ENCODE assay signal across 8 cellular contexts in the genomic region with DNA sequence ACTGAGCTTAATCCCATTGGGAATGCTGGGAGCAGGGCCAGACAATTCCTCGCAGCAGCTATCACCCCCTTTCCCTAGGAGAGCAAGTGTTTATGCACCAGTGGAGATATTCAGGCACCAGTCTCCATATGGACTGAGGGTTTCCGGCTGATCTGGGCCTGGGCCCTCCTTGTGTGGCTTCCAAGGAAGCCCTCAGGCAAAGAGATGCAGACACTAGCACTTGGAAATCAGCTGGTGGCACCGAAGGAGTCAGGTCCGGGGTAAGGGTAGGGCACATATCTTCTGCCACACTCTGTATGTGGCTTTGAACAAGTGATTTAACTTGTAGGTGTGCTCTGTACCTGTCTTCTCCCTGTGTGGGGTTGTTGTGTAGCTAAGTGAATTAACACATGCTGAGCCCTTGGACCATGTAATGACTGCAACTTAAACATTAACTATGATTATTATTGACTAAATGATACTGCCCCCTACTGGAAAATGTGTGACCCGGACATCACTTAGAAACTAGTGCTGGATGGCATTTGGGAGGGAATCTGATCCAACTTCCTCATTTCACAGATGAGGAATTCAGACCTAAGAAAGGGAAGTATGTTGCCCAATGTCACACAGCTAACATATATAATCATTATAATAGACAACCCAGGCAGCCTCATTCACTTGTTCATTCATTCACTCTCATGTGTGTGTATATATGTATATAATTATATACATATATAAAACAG. TPM values are rescaled to one million over a fixed set of nuclear protein-coding genes. Genes with fewer than 3 reads are reported as not detected.
DNase-seq lines count a peak whose midpoint lies in the region; ATAC-seq and TF ChIP-seq lines count a peak whose summit lies in the region.

No MANE protein-coding gene starts in this region.

- TF ChIP-seq CTCF in IMR-90 (conservative IDR thresholded peaks at IDR 0.05; ENCODE audit: low read depth, low read length), result peak; percentile 59
- peak; percentile 81 for TF ChIP-seq CTCF in RWPE2 (IDR thresholded peaks at IDR 0.05; ENCODE audit: poor library complexity, severe bottlenecking)
- TF ChIP-seq CTCF in esophagus muscularis mucosa (IDR thresholded peaks at IDR 0.05), result peak; percentile 33 to 61 (median 42)
- TF ChIP-seq CTCF in nephron progenitor cell (IDR thresholded peaks at IDR 0.05), result peak; percentile 44

- H3K56ac ChIP-seq in IMR-90 (ENCODE audit: extremely low read depth, insufficient read depth, low read length), result no peak overlapping the region

- WGBS in IMR-90 (ENCODE audit: extremely low coverage in 2 of 2, insufficient read length in 1 of 2), 2 experiments, result 50% methylated on average over 1 of the region's 5 CpGs; no CpG with 5 or more reads in 1 of the 2 experiments
- WGBS in esophagus muscularis mucosa, result 71% methylated on average over 5 of the region's 5 CpGs

- no peak overlapping the region for H2AK5ac ChIP-seq in IMR-90 (ENCODE audit: low read depth, low read length)

- H3K9me1 ChIP-seq in IMR-90 (ENCODE audit: insufficient read depth, low read length), result no peaks in the 10 kb centered on the region

- H4K5ac ChIP-seq in IMR-90 (ENCODE audit: low read depth, low read length), result no peak overlapping the region

- POLR2A ChIA-PET in IMR-90 (lab: Charles Lee; ENCODE audit: unreplicated experiment), result no interaction called here

- H3K4me2 ChIP-seq in IMR-90 (ENCODE audit: low read depth, low read length), result no peak overlapping the region

- in situ Hi-C loops in IMR-90 (cut with MboI; ENCODE audit: low sequenced_read_pairs), result no loop called here

- H3K36me3 ChIP-seq in IMR-90 (ENCODE audit: control insufficient read depth, insufficient read depth, low read length) (no peaks in the 10 kb centered on the region), RWPE2 (ENCODE audit: low read depth) (no peaks in the 10 kb centered on the region), esophagus muscularis mucosa (no peaks in the 10 kb centered on the region)

- H3K27ac ChIP-seq in IMR-90 (ENCODE audit: insufficient read depth, low read length) (no peak overlapping the region), RWPE2 (ENCODE audit: poor library complexity, severe bottlenecking) (no peak overlapping the region), esophagus muscularis mucosa (replicated peaks in 1 of 4) (peak overlapping the region in 3 of 4 donors; percentile 12 to 55 (median 41))

- no peak for TF ChIP-seq POLR2A in IMR-90 (IDR thresholded peaks at IDR 0.05; ENCODE audit: low read depth, low read length)
- no peak for TF ChIP-seq POLR2A in esophagus muscularis mucosa (IDR thresholded peaks at IDR 0.05; ENCODE audit: low read depth)

- peak; percentile 49 for DNase-seq in EL
- peak; percentile 51 for DNase-seq in IMR-90
- DNase-seq in RWPE2 (ENCODE audit: low spot score), result no peak
- no peak for DNase-seq in esophagus muscularis mucosa (ENCODE audit: extremely low spot score)
- no peak for DNase-seq in nephron progenitor cell
- no peak for DNase-seq in activated effector memory CD4-positive, alpha-beta T cell treated with Interleukin-2 at 50 U/mL for 16 hours

- no peak overlapping the region for H4K91ac ChIP-seq in IMR-90 (ENCODE audit: insufficient read depth, low read depth, low read length)

- H3K14ac ChIP-seq in IMR-90 (replicated peaks; ENCODE audit: low read depth, low read length), result no peak overlapping the region

- TF ChIP-seq EP300 in esophagus muscularis mucosa (IDR thresholded peaks at IDR 0.05), result no peak

- H3K4me3 ChIP-seq in IMR-90 (ENCODE audit: insufficient read depth, low read depth, low read length) (no peak overlapping the region), RWPE2 (ENCODE audit: severe bottlenecking) (no peak overlapping the region), esophagus muscularis mucosa (no peak overlapping the region)

- no peaks in the 10 kb centered on the region for H3K79me1 ChIP-seq in IMR-90 (ENCODE audit: low read depth in 1 of 2, low read length in 2 of 2)

- H3K27me3 ChIP-seq in IMR-90 (ENCODE audit: control insufficient read depth, insufficient read depth, low read length) (peaks cover 12% of the 10 kb centered on the region), RWPE2 (ENCODE audit: insufficient read depth, poor library complexity, severe bottlenecking) (peaks cover 4% of the 10 kb centered on the region), esophagus muscularis mucosa (no peaks in the 10 kb centered on the region)

- no peaks in the 10 kb centered on the region for H3K4me1 ChIP-seq in IMR-90 (ENCODE audit: control insufficient read depth, insufficient read depth, low read length)
- H3K4me1 ChIP-seq in RWPE2 (ENCODE audit: insufficient read depth, poor library complexity, severe bottlenecking), result no peaks in the 10 kb centered on the region
- peaks cover 0 to 25% (median 16%) of the 10 kb centered on the region in 4 donors for H3K4me1 ChIP-seq in esophagus muscularis mucosa

- H2BK15ac ChIP-seq in IMR-90 (ENCODE audit: low read depth, low read length), result no peak overlapping the region

- H3K4me1 Mint-ChIP-seq in nephron progenitor cell, result no peaks in the 10 kb centered on the region

- H3K18ac ChIP-seq in IMR-90 (ENCODE audit: low read depth, low read length), result no peak overlapping the region

- H3K9ac ChIP-seq in IMR-90 (ENCODE audit: low read depth, low read length), result no peak overlapping the region

- H2BK120ac ChIP-seq in IMR-90 (ENCODE audit: low read depth, low read length), result no peak overlapping the region

- H3K4ac ChIP-seq in IMR-90 (ENCODE audit: low read depth, low read length), result no peak overlapping the region

- CTCF ChIA-PET in IMR-90 (lab: Yijun Ruan, JAX), result interaction anchor here (0.7 to 2.2 kb wide), 6 partner anchors 9 to 129 kb away, joined by 3 to 10 read pairs (median 5); a partner anchor contains a TSS

- no peak overlapping the region for H2AFZ ChIP-seq in IMR-90 (replicated peaks; ENCODE audit: low read length, poor library complexity)

- H3K9me3 ChIP-seq in IMR-90 (ENCODE audit: control insufficient read depth, insufficient read depth, low read length) (no peaks in the 10 kb centered on the region), RWPE2 (ENCODE audit: severe bottlenecking) (no peaks in the 10 kb centered on the region), esophagus muscularis mucosa (no peaks in the 10 kb centered on the region)

- no peak overlapping the region for H4K8ac ChIP-seq in IMR-90 (ENCODE audit: low read depth in 2 of 2, low read length in 2 of 2)

- H2BK20ac ChIP-seq in IMR-90 (ENCODE audit: low read depth, low read length), result no peak overlapping the region

- H3K36me3 Mint-ChIP-seq in nephron progenitor cell (ENCODE audit: low read depth), result no peaks in the 10 kb centered on the region

- no peak overlapping the region for H2AK9ac ChIP-seq in IMR-90 (replicated peaks; ENCODE audit: low read depth, low read length, poor library complexity)

- H3K4me3 Mint-ChIP-seq in nephron progenitor cell, result no peak overlapping the region

- dilution Hi-C loops in IMR-90 (cut with HindIII; ENCODE audit: low sequenced_read_pairs, unreplicated experiment), result no loop called here

- no peaks in the 10 kb centered on the region for H3K9me3 Mint-ChIP-seq in nephron progenitor cell

- intact Hi-C loops in IMR-90 (cut with micrococcal nuclease), result no loop called here
- intact Hi-C loops in esophagus muscularis mucosa (cut with DNase I), result no loop called here

- no peaks in the 10 kb centered on the region for H4K20me1 ChIP-seq in IMR-90 (ENCODE audit: insufficient read depth, low read length)

- peak; percentile 44 for TF ChIP-seq RAD21 in IMR-90 (IDR thresholded peaks at IDR 0.05; ENCODE audit: low read length)

- H3K27ac Mint-ChIP-seq in nephron progenitor cell, result no peak overlapping the region

- no TSS peak for BruUV-seq in IMR-90 (replicated peaks; lab: Mats Ljungman, UMichigan)

- no peak overlapping the region for H2BK5ac ChIP-seq in IMR-90 (ENCODE audit: low read depth, low read length, poor library complexity, severe bottlenecking)

- H3K27me3 Mint-ChIP-seq in nephron progenitor cell (ENCODE audit: low read depth, poor library complexity), result peaks cover 37% of the 10 kb centered on the region

- peak; percentile 72 for ATAC-seq in IMR-90 (ENCODE audit: low read depth)
- ATAC-seq in RWPE2 (ENCODE audit: low read depth), result no peak
- no peak for ATAC-seq in HG03045 (IDR thresholded peaks at IDR 0.05; ENCODE audit: unreplicated experiment)
- no peak for ATAC-seq in GM21825 (IDR thresholded peaks at IDR 0.05; ENCODE audit: unreplicated experiment)

- no peak overlapping the region for H3K23ac ChIP-seq in IMR-90 (ENCODE audit: low read depth, low read length)

TF ChIP-seq in IMR-90, 13 proteins besides CTCF, POLR2A, EP300 and RAD21:
- TF ChIP-seq, protein P1, sequence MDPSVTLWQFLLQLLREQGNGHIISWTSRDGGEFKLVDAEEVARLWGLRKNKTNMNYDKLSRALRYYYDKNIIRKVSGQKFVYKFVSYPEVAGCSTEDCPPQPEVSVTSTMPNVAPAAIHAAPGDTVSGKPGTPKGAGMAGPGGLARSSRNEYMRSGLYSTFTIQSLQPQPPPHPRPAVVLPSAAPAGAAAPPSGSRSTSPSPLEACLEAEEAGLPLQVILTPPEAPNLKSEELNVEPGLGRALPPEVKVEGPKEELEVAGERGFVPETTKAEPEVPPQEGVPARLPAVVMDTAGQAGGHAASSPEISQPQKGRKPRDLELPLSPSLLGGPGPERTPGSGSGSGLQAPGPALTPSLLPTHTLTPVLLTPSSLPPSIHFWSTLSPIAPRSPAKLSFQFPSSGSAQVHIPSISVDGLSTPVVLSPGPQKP (IDR thresholded peaks at IDR 0.05; ENCODE audit: borderline replicate concordance, low read depth, low read length), result no peak
- TF ChIP-seq SMC3 (IDR thresholded peaks at IDR 0.05; ENCODE audit: low read depth, low read length), result peak; percentile 52
- no peak for TF ChIP-seq RFX5 (IDR thresholded peaks at IDR 0.05; ENCODE audit: low read depth, low read length)
TF ChIP-seq in IMR-90: peak in this region for 1.

RNA-seq across cellular contexts. Expression of a gene that starts 19.3 kb away (rescaled TPM):
- total RNA-seq in IMR-90 (2012; rRNA removed) (not detected in 2 replicates), esophagus muscularis mucosa (1 to 10 TPM in 2 of 4 donors, not detected in 2; 2.1 to 2.6 TPM)
- not detected in 2 replicates for polyA plus RNA-seq in IMR-90 (2012; rRNA removed)
- not detected in 2 replicates for polyA plus RNA-seq in IMR-90 (2012; cell fraction: cytosol; rRNA removed)
- polyA plus RNA-seq in IMR-90 (2012; cell fraction: nucleus; rRNA removed; ENCODE audit: low replicate concordance), result not detected in 2 replicates

RNA-seq across cellular contexts. Expression of a gene that starts 34.3 kb away (rescaled TPM):
- total RNA-seq in IMR-90 (2012; rRNA removed), result 27.2 and 31.2 TPM in 2 replicates
- 145 and 168 TPM in 2 replicates for polyA plus RNA-seq in IMR-90 (2012; rRNA removed)
- polyA plus RNA-seq in IMR-90 (2012; cell fraction: cytosol; rRNA removed), result 95.0 and 170 TPM in 2 replicates
- polyA plus RNA-seq in IMR-90 (2012; cell fraction: nucleus; rRNA removed; ENCODE audit: low replicate concordance), result 54.1 and 81.1 TPM in 2 replicates
- 10 to 100 TPM; 64.4 to 90.9 (median 80.4) TPM for total RNA-seq in esophagus muscularis mucosa

RNA-seq across cellular contexts. Expression of a gene that starts 42.2 kb away (rescaled TPM):
- total RNA-seq in IMR-90 (2012; rRNA removed), result 1.1 and 1.3 TPM in 2 replicates
- polyA plus RNA-seq in IMR-90 (2012; rRNA removed), result 7.8 and 9.3 TPM in 2 replicates
- polyA plus RNA-seq in IMR-90 (2012; cell fraction: cytosol; rRNA removed), result 6.7 and 9.8 TPM in 2 replicates
- 7.2 and 10.5 TPM in 2 replicates for polyA plus RNA-seq in IMR-90 (2012; cell fraction: nucleus; rRNA removed; ENCODE audit: low replicate concordance)
- total RNA-seq in esophagus muscularis mucosa, result 100 to 1,000 TPM in 2 of 4 donors, 10 to 100 TPM in 2; 63.0 to 130 (median 109) TPM

Comparison
In these comparisons a context has a peak if more than half of its experiments do, and no peak if none do; other contexts are left out.
1. DNase-seq: peak in EL (single experiment) and IMR-90 (single experiment); none in RWPE2 (single experiment), esophagus muscularis mucosa (single experiment), nephron progenitor cell (single experiment) and activated effector memory CD4-positive, alpha-beta T cell treated with Interleukin-2 at 50 U/mL for 16 hours (single experiment).
2. H3K27ac ChIP-seq: peak in esophagus muscularis mucosa (3 of 4); none in IMR-90 (single experiment) and RWPE2 (single experiment).
3. RNA of a gene that starts 42.2 kb away (total RNA-seq): 63.0 to 130 TPM in esophagus muscularis mucosa; 1.1 to 1.3 TPM in IMR-90; every median in the first group is over 10 times any median in the second.
4. Peak in every context shown above with its lines, with median percentiles within 50 percentile points of each other: CTCF ChIP-seq.